In the genomic region with DNA sequence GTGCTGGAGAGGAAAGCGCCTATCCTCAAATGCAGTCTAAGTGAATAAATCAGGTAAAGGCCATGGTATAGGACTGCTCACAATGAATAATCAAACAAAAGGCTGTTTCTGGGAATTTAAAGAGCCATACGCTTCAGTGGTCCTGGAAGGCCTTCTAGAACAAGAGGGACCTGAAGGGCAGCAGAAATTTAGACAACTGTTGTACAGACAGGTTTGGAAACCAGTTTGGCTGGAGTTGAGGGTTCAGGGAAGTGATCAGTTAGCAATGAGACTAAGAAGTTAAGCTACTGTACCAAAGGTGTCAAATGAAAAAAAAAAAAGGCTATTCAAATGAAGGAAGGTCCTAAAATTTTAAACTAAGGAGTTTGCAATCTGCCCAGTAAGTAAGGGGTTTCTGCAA, we compare ENCODE assay signal across 34 cellular contexts. TPM values are rescaled to one million over a fixed set of nuclear protein-coding genes. Genes with fewer than 3 reads are reported as not detected.
"Had no signal": no experiment of that assay in that cellular context is flagged by ENCODE, and none has a peak within 500 bp of the region (broad histone marks: within the 10 kb centered on the region; RNA-seq: fewer than 3 reads in every experiment).

No MANE protein-coding gene starts in this region.

- H3K27ac ChIP-seq: epithelial cell of prostate, gastrocnemius medialis, hepatocyte, ovary, right lobe of liver, stomach, suprapubic skin, tibial nerve, WERI-Rb-1 had no signal

- H3K4me1 Mint-ChIP-seq: central memory CD8-positive, alpha-beta T cell; nephron; stimulated activated effector memory CD8-positive, alpha-beta T cell treated with anti-CD3 and anti-CD28 coated beads, Interleukin-12 subunit alpha, Interleukin-12 subunit beta, amount 100 ng/mL, for 72 hours had no signal

- DNase-seq: activated CD4-positive, alpha-beta memory T cell treated with anti-CD3 and anti-CD28 coated beads, Interleukin-2, amount 10 ng/mL, durations not matched to agents 7 days and 5 days; activated CD4-positive, alpha-beta T cell treated with anti-CD3 and anti-CD28 coated beads, Interleukin-2, amount 10 ng/mL, durations not matched to agents 24 days and 14 days; activated CD8-positive, alpha-beta memory T cell treated with anti-CD3 and anti-CD28 coated beads, Interleukin-2, amount 50 U/mL, for 48 hours; activated naive CD4-positive, alpha-beta T cell; activated T-cell treated with anti-CD3 and anti-CD28 coated beads, Interleukin-2, amount 50 U/mL, for 48 hours; dermis blood vessel endothelial cell; effector CD4-positive, alpha-beta T cell; gastrocnemius medialis; glutamatergic neuron; islet precursor cell; left ventricle myocardium superior; mucosa of descending colon; ovary; right lobe of liver; stimulated activated CD4-positive, alpha-beta T cell treated with anti-CD3 and anti-CD28 coated beads, Interleukin-12 subunit alpha, Interleukin-12 subunit beta, amount 100 ng/mL, for 4 hours; stimulated activated CD4-positive, alpha-beta T cell treated with anti-CD3 and anti-CD28 coated beads, Interleukin-4, amount 100 ng/mL, for 24 hours; stomach; SW 1271; T1000; WERI-Rb-1 had no signal

- H3K9me3 Mint-ChIP-seq: activated CD4-positive, alpha-beta memory T cell treated with anti-CD3 and anti-CD28 coated beads, Interleukin-2, amount 10 ng/mL, durations not matched to agents 7 days and 5 days; activated CD4-positive, alpha-beta T cell treated with anti-CD3 and anti-CD28 coated beads, Interleukin-2, amount 10 ng/mL, durations not matched to agents 24 days and 14 days; activated T-helper 2 cell treated with anti-CD3 and anti-CD28 coated beads, Interferon-gamma antibody, Interleukin-2, Interleukin-4, amounts not matched to agents 10 μg/mL and 5 μg/mL and 100 μg/mL, durations not matched to agents 14 hours and 24 hours and 36 hours; central memory CD8-positive, alpha-beta T cell; nephron; stimulated activated effector memory CD8-positive, alpha-beta T cell treated with anti-CD3 and anti-CD28 coated beads, Interleukin-12 subunit alpha, Interleukin-12 subunit beta, amount 100 ng/mL, for 72 hours; T-helper 1 cell treated with Interleukin-12 subunit alpha and Interleukin-12 subunit beta and Interleukin-4 antibody, amounts not matched to agents 30 μg/mL and 1 μg/mL, for 36 hours had no signal

- H3K4me1 ChIP-seq: gastrocnemius medialis, right lobe of liver, stomach, tibial nerve had no signal

- H3K27ac Mint-ChIP-seq: activated CD4-positive, alpha-beta memory T cell treated with anti-CD3 and anti-CD28 coated beads, Interleukin-2, amount 10 ng/mL, durations not matched to agents 7 days and 5 days; activated CD4-positive, alpha-beta T cell treated with anti-CD3 and anti-CD28 coated beads, Interleukin-2, amount 10 ng/mL, durations not matched to agents 24 days and 14 days; activated T-helper 2 cell treated with anti-CD3 and anti-CD28 coated beads, Interferon-gamma antibody, Interleukin-2, Interleukin-4, amounts not matched to agents 10 μg/mL and 5 μg/mL and 100 μg/mL, durations not matched to agents 14 hours and 24 hours and 36 hours; nephron; stimulated activated effector memory CD8-positive, alpha-beta T cell treated with anti-CD3 and anti-CD28 coated beads, Interleukin-12 subunit alpha, Interleukin-12 subunit beta, amount 100 ng/mL, for 72 hours; T-helper 1 cell treated with Interleukin-12 subunit alpha and Interleukin-12 subunit beta and Interleukin-4 antibody, amounts not matched to agents 30 μg/mL and 1 μg/mL, for 36 hours had no signal

- H3K79me2 ChIP-seq: hepatocyte had no signal

- H3K4me3 Mint-ChIP-seq: activated CD4-positive, alpha-beta memory T cell treated with anti-CD3 and anti-CD28 coated beads, Interleukin-2, amount 10 ng/mL, durations not matched to agents 7 days and 5 days; activated CD4-positive, alpha-beta T cell treated with anti-CD3 and anti-CD28 coated beads, Interleukin-2, amount 10 ng/mL, durations not matched to agents 24 days and 14 days; central memory CD8-positive, alpha-beta T cell; nephron; stimulated activated effector memory CD8-positive, alpha-beta T cell treated with anti-CD3 and anti-CD28 coated beads, Interleukin-12 subunit alpha, Interleukin-12 subunit beta, amount 100 ng/mL, for 72 hours; T-helper 1 cell treated with Interleukin-12 subunit alpha and Interleukin-12 subunit beta and Interleukin-4 antibody, amounts not matched to agents 30 μg/mL and 1 μg/mL, for 36 hours had no signal

- H3K9me3 ChIP-seq: gastrocnemius medialis, mucosa of descending colon, ovary, right lobe of liver, stomach, suprapubic skin, tibial nerve had no signal

- FAIRE-seq: bronchial epithelial cell, colon, urothelium cell line had no signal

- H3K27me3 ChIP-seq: gastrocnemius medialis, hepatocyte, ovary, right lobe of liver, stomach, suprapubic skin, tibial nerve had no signal

- H3K36me3 ChIP-seq: ovary had no signal

- ATAC-seq: activated CD4-positive, CD25-positive, alpha-beta regulatory T cell treated with anti-CD3 and anti-CD28 coated beads, Interleukin-2, amount 50 U/mL, for 24 hours; gastrocnemius medialis; left ventricle myocardium superior; mucosa of descending colon; right lobe of liver; stimulated activated effector memory CD8-positive, alpha-beta T cell treated with anti-CD3 and anti-CD28 coated beads, Interleukin-12 subunit alpha, Interleukin-12 subunit beta, amount 100 ng/mL, for 72 hours had no signal

- H3K4me3 ChIP-seq: gastrocnemius medialis, hepatocyte, mucosa of descending colon, ovary, right lobe of liver, stomach, suprapubic skin, tibial nerve had no signal

- H2AFZ ChIP-seq: hepatocyte had no signal

- H3K4me2 ChIP-seq: hepatocyte had no signal

- H3K27me3 Mint-ChIP-seq: activated CD4-positive, alpha-beta memory T cell treated with anti-CD3 and anti-CD28 coated beads, Interleukin-2, amount 10 ng/mL, durations not matched to agents 7 days and 5 days; activated CD4-positive, alpha-beta T cell treated with anti-CD3 and anti-CD28 coated beads, Interleukin-2, amount 10 ng/mL, durations not matched to agents 24 days and 14 days; central memory CD8-positive, alpha-beta T cell; progenitor cell of endocrine pancreas had no signal

RNA-seq across cellular contexts. Expression of a gene that starts 56.6 kb away (rescaled TPM):
- total RNA-seq: activated CD4-positive, alpha-beta memory T cell treated with anti-CD3 and anti-CD28 coated beads, Interleukin-2, amount 10 ng/mL, durations not matched to agents 7 days and 5 days; activated CD4-positive, alpha-beta T cell treated with anti-CD3 and anti-CD28 coated beads, Interleukin-2, amount 10 ng/mL, durations not matched to agents 24 days and 14 days; activated T-helper 2 cell treated with anti-CD3 and anti-CD28 coated beads, Interferon-gamma antibody, Interleukin-2, Interleukin-4, amounts not matched to agents 10 μg/mL and 5 μg/mL and 100 μg/mL, durations not matched to agents 14 hours and 24 hours and 36 hours; bronchial epithelial cell had no signal
